8 cellular contexts compared by ENCODE assay signal in the genomic region with DNA sequence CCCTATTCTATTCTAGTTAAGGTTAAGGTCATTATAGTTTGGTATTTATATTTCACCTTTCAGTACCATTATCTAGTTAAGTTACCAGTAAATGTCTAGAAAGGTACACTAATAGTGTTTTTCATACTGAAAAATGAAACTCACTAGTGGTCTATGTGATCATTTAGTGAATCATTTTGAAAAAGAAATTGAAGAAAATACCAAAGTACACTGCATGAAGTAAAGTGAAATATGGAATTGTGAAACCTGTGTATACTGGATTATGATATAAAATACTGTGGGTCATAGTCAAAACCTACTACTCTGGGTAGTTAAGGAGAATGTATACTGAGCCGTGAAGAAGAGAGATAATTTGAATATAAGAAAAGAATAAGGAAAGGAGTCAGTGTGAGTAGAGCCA.
DNase-seq lines count a peak whose midpoint lies in the region; ATAC-seq and FAIRE-seq lines count a peak whose summit lies in the region.
"Not testable (repeated sequence)": the region's sequence is repeated elsewhere in the genome, so short reads cannot be mapped to it uniquely, and the experiment has no call there.

No MANE protein-coding gene starts in this region.

- H3K27me3 Mint-ChIP-seq in T-helper 1 cell treated with Interleukin-12 subunit alpha and Interleukin-12 subunit beta and Interleukin-4 antibody, amounts not matched to agents 30 μg/mL and 1 μg/mL, for 36 hours (ENCODE audit: low read depth), result peaks cover 37% of the 10 kb centered on the region
- H3K27me3 Mint-ChIP-seq in activated naive CD8-positive, alpha-beta T cell treated with anti-CD3 and anti-CD28 coated beads, Interleukin-2, amount 50 U/mL, for 24 hours, result not testable (repeated sequence)

- H3K27ac Mint-ChIP-seq in T-helper 1 cell treated with Interleukin-12 subunit alpha and Interleukin-12 subunit beta and Interleukin-4 antibody, amounts not matched to agents 30 μg/mL and 1 μg/mL, for 36 hours, result peak overlapping the region; percentile 43
- peak overlapping the region; percentile 74 for H3K27ac Mint-ChIP-seq in activated naive CD8-positive, alpha-beta T cell treated with anti-CD3 and anti-CD28 coated beads, Interleukin-2, amount 50 U/mL, for 24 hours

- peaks cover 13% of the 10 kb centered on the region for H3K9me3 Mint-ChIP-seq in T-helper 1 cell treated with Interleukin-12 subunit alpha and Interleukin-12 subunit beta and Interleukin-4 antibody, amounts not matched to agents 30 μg/mL and 1 μg/mL, for 36 hours
- H3K9me3 Mint-ChIP-seq in activated naive CD8-positive, alpha-beta T cell treated with anti-CD3 and anti-CD28 coated beads, Interleukin-2, amount 50 U/mL, for 24 hours, result not testable (repeated sequence)

- H3K36me3 Mint-ChIP-seq in T-helper 1 cell treated with Interleukin-12 subunit alpha and Interleukin-12 subunit beta and Interleukin-4 antibody, amounts not matched to agents 30 μg/mL and 1 μg/mL, for 36 hours (ENCODE audit: low read depth), result peaks cover 41% of the 10 kb centered on the region
- H3K36me3 Mint-ChIP-seq in activated naive CD8-positive, alpha-beta T cell treated with anti-CD3 and anti-CD28 coated beads, Interleukin-2, amount 50 U/mL, for 24 hours (ENCODE audit: low read depth), result peaks cover 32% of the 10 kb centered on the region

- not testable (repeated sequence) for DNase-seq in activated naive CD8-positive, alpha-beta T cell treated with anti-CD3 and anti-CD28 coated beads, Interleukin-2, amount 50 U/mL, for 24 hours

- FAIRE-seq in A204.1 (lab: Jason Lieb, UNC), result peak; percentile 48

- peaks cover 32% of the 10 kb centered on the region for H3K4me1 Mint-ChIP-seq in T-helper 1 cell treated with Interleukin-12 subunit alpha and Interleukin-12 subunit beta and Interleukin-4 antibody, amounts not matched to agents 30 μg/mL and 1 μg/mL, for 36 hours (ENCODE audit: low read depth)
- H3K4me1 Mint-ChIP-seq in activated naive CD8-positive, alpha-beta T cell treated with anti-CD3 and anti-CD28 coated beads, Interleukin-2, amount 50 U/mL, for 24 hours, result peaks cover 45% of the 10 kb centered on the region

- H3K4me3 Mint-ChIP-seq in T-helper 1 cell treated with Interleukin-12 subunit alpha and Interleukin-12 subunit beta and Interleukin-4 antibody, amounts not matched to agents 30 μg/mL and 1 μg/mL, for 36 hours, result peak overlapping the region; percentile 4
- H3K4me3 Mint-ChIP-seq in activated naive CD8-positive, alpha-beta T cell treated with anti-CD3 and anti-CD28 coated beads, Interleukin-2, amount 50 U/mL, for 24 hours, result peak overlapping the region; percentile 35

- ATAC-seq in GM18858 (IDR thresholded peaks at IDR 0.05; ENCODE audit: unreplicated experiment), result peak; percentile 81
- ATAC-seq in GM19438 (IDR thresholded peaks at IDR 0.05; ENCODE audit: low read depth, unreplicated experiment), result peak; percentile 73
- ATAC-seq in GM21723 (IDR thresholded peaks at IDR 0.05; ENCODE audit: unreplicated experiment), result peak; percentile 80
- ATAC-seq in HG02943 (IDR thresholded peaks at IDR 0.05; ENCODE audit: low read depth, unreplicated experiment), result peak; percentile 80
- peak; percentile 86 for ATAC-seq in HG03280 (IDR thresholded peaks at IDR 0.05; ENCODE audit: unreplicated experiment)
- peak; percentile 82 for ATAC-seq in activated naive CD8-positive, alpha-beta T cell treated with anti-CD3 and anti-CD28 coated beads, Interleukin-2, amount 50 U/mL, for 24 hours
